Comparison of ENCODE assay signal across 21 cellular contexts in genomic region chr12:132219323-132219722, GRCh38.
DNase-seq lines count a peak whose midpoint lies in the region; ATAC-seq, FAIRE-seq and TF ChIP-seq lines count a peak whose summit lies in the region.
"Had no signal": no experiment of that assay in that cellular context is flagged by ENCODE, and none has a peak within 500 bp of the region (broad histone marks: within the 10 kb centered on the region; RNA-seq: fewer than 3 reads in every experiment).

No MANE protein-coding gene starts in this region.

- TF ChIP-seq EP300 in HepG2 (IDR thresholded peaks at IDR 0.05; ENCODE audit: low read depth in 2 of 2, low read length in 2 of 2) (no peak), HepG2 (CRISPR knock-in tag; IDR thresholded peaks at IDR 0.05; ENCODE audit: borderline replicate concordance) (no peak)

- H3K9me3 Mint-ChIP-seq in type B pancreatic cell: no peaks in the 10 kb centered on the region
- H3K9me3 Mint-ChIP-seq in H9: peaks cover 7 to 8% of the 10 kb centered on the region in 2 experiments
- H3K9me3 Mint-ChIP-seq: activated CD8-positive, alpha-beta T cell treated with anti-CD3 and anti-CD28 coated beads for 36 hours had no signal

- H4K5ac ChIP-seq in H9 (ENCODE audit: insufficient read length, low read depth, low read length): no peak overlapping the region

- H3K27ac ChIP-seq in HepG2 (ENCODE audit: extremely low read length, insufficient read depth, low read length) (no peak overlapping the region), right lobe of liver (no peak overlapping the region), VCaP (no peak overlapping the region), H9 (ENCODE audit: insufficient read length, low read depth, low read length) (no peak overlapping the region)
- H3K27ac ChIP-seq: esophagus squamous epithelium, sigmoid colon, uterus had no signal

- H2AFZ ChIP-seq in HepG2 (ENCODE audit: low read length) (no peak overlapping the region), H9 (ENCODE audit: low read length) (no peak overlapping the region)

- H3K56ac ChIP-seq in H9 (ENCODE audit: insufficient read length, low read depth, low read length): no peak overlapping the region

- TF ChIP-seq CTCF in HepG2 (CRISPR knock-in tag; IDR thresholded peaks at IDR 0.05) (no peak), right lobe of liver (IDR thresholded peaks at IDR 0.05) (no peak), VCaP (conservative IDR thresholded peaks at IDR 0.05) (peak; percentile 52), type B pancreatic cell (conservative IDR thresholded peaks at IDR 0.05) (no peak), H9 (conservative IDR thresholded peaks at IDR 0.05) (no peak)

- H3K27me3 Mint-ChIP-seq in type B pancreatic cell (peaks cover 54% of the 10 kb centered on the region), H9 (ENCODE audit: low read depth) (peaks cover 77% of the 10 kb centered on the region)

- no peaks in the 10 kb centered on the region for H3K36me3 ChIP-seq in HepG2 (replicated peaks in 1 of 2; ENCODE audit: control insufficient read depth in 1 of 2, insufficient read depth in 2 of 2, low read length in 2 of 2)
- H3K36me3 ChIP-seq in right lobe of liver: no peaks in the 10 kb centered on the region
- H3K36me3 ChIP-seq: esophagus squamous epithelium, sigmoid colon, uterus had no signal

- FAIRE-seq in HepG2 (lab: Jason Lieb, UNC): no peak
- FAIRE-seq: astrocyte, endometrium, frontal cortex, G401.6 had no signal

- no TSS peak for BruUV-seq in HepG2 (replicated peaks; lab: Mats Ljungman, UMichigan)

- H2BK20ac ChIP-seq in H9 (ENCODE audit: low read depth, low read length, poor library complexity, severe bottlenecking): no peak overlapping the region

- WGBS in HepG2 (ENCODE audit: low lambda C conversion rate): 8% methylated on average over 10 of the region's 16 CpGs
- 55% methylated on average over 7 of the region's 16 CpGs for WGBS in right lobe of liver (ENCODE audit: insufficient coverage, low coverage, low lambda C conversion rate, missing lambda C conversion rate)
- no CpG with 5 or more reads among the region's 16 CpGs for WGBS in H9 (ENCODE audit: extremely low coverage, insufficient read length, low lambda C conversion rate)

- no peak overlapping the region for H3K23ac ChIP-seq in H9 (ENCODE audit: insufficient read length, low read depth, low read length)

- peaks cover 6% of the 10 kb centered on the region for H3K4me1 Mint-ChIP-seq in type B pancreatic cell (ENCODE audit: unreplicated experiment)
- H3K4me1 Mint-ChIP-seq in H9: peaks cover 0 to 2% of the 10 kb centered on the region in 2 experiments; a peak in 1 of 4 replicates

- ATAC-seq in HepG2 (peak; percentile 13; the same call in 1 of the 3 replicates), right lobe of liver (no peak)

- no peak overlapping the region for H2BK12ac ChIP-seq in H9 (ENCODE audit: insufficient read length, low read depth, low read length)

- intact Hi-C loops in HepG2 (cut with micrococcal nuclease; ENCODE audit: unreplicated experiment): loop anchor here (2.0 kb wide), 1 partner anchor 65 kb away; no protein-coding TSS in a partner anchor
- intact Hi-C loops in right lobe of liver (cut with DNase I): loop anchor here (10.0 kb wide), 1 partner anchor 65 kb away; no protein-coding TSS in a partner anchor

- in situ Hi-C loops in HepG2 (cut with HindIII; ENCODE audit: extremely low pct_ligation_motif_present, low pct_unique_long_range_greater_than_20kb): no loop called here

- H3K14ac ChIP-seq in H9 (ENCODE audit: insufficient read depth, low read length): no peak overlapping the region

- H3K4me1 ChIP-seq in HepG2 (ENCODE audit: insufficient read depth, low read length): no peaks in the 10 kb centered on the region
- H3K4me1 ChIP-seq in right lobe of liver: no peaks in the 10 kb centered on the region
- H3K4me1 ChIP-seq in H9 (ENCODE audit: insufficient read depth, low read length): no peaks in the 10 kb centered on the region; the same call in 1 of the 2 replicates
- H3K4me1 ChIP-seq: esophagus squamous epithelium, sigmoid colon, uterus had no signal

- no peak overlapping the region for H3K4me3 ChIP-seq in HepG2 (replicated peaks in 1 of 3; ENCODE audit: insufficient read depth in 1 of 3, low read depth in 2 of 3, low read length in 3 of 3)
- no peak overlapping the region for H3K4me3 ChIP-seq in right lobe of liver
- H3K4me3 ChIP-seq: esophagus squamous epithelium, sigmoid colon, uterus had no signal

- H3T11ph ChIP-seq in H9 (ENCODE audit: low read length): no peak overlapping the region

- no peak overlapping the region for H3K18ac ChIP-seq in H9 (ENCODE audit: insufficient read length, low read depth, low read length)

- H4K8ac ChIP-seq in H9 (replicated peaks; ENCODE audit: insufficient read length, low read depth, low read length): no peak overlapping the region

- H2BK120ac ChIP-seq in H9 (ENCODE audit: low read depth, low read length, poor library complexity, severe bottlenecking): no peak overlapping the region

- no peak overlapping the region for H2AK5ac ChIP-seq in H9 (ENCODE audit: insufficient read length, low read length)

- TF ChIP-seq RAD21 in HepG2 (CRISPR knock-in tag; IDR thresholded peaks at IDR 0.05): no peak

- no peak overlapping the region for H4K91ac ChIP-seq in H9 (ENCODE audit: insufficient read length, low read depth, low read length)

- H3K9ac ChIP-seq in HepG2 (ENCODE audit: insufficient read depth, low read depth, low read length): no peak overlapping the region
- H3K9ac ChIP-seq in H9 (ENCODE audit: extremely low read depth, insufficient read length, low read length): no peak overlapping the region

- CTCF ChIA-PET in HepG2 (lab: Yijun Ruan, JAX; ENCODE audit: low intra/inter-chr PET ratio, low total read pairs): interaction anchor here (2.1 kb wide), 1 partner anchor 65 kb away, joined by 31 read pairs; no protein-coding TSS in a partner anchor

- H3K36me3 Mint-ChIP-seq in type B pancreatic cell (no peaks in the 10 kb centered on the region), H9 (ENCODE audit: insufficient read depth in 1 of 3, low read depth in 3 of 3) (peaks cover 0 to 3% (median 0%) of the 10 kb centered on the region in 3 experiments; a peak in 1 of 7 replicates)
- H3K36me3 Mint-ChIP-seq: activated naive CD8-positive, alpha-beta T cell treated with anti-CD3 and anti-CD28 coated beads, Interleukin-2, amount 10 ng/mL, durations not matched to agents 7 days and 5 days; CD4-positive, alpha-beta memory T cell had no signal

- H3K27me3 ChIP-seq in HepG2 (ENCODE audit: control insufficient read depth in 1 of 2, insufficient read depth in 2 of 2, low read length in 2 of 2): peaks cover 8 to 41% of the 10 kb centered on the region in 2 experiments
- no peaks in the 10 kb centered on the region for H3K27me3 ChIP-seq in right lobe of liver
- H3K27me3 ChIP-seq in H9 (ENCODE audit: insufficient read depth, low read length): peaks cover 6% of the 10 kb centered on the region; the same call in 1 of the 2 replicates
- H3K27me3 ChIP-seq: uterus had no signal

- H3K27ac Mint-ChIP-seq in type B pancreatic cell: peak overlapping the region; percentile 81
- H3K27ac Mint-ChIP-seq in H9: no peak overlapping the region
- H3K27ac Mint-ChIP-seq: activated CD8-positive, alpha-beta T cell treated with anti-CD3 and anti-CD28 coated beads for 36 hours; activated naive CD8-positive, alpha-beta T cell treated with anti-CD3 and anti-CD28 coated beads, Interleukin-2, amount 10 ng/mL, durations not matched to agents 7 days and 5 days; stimulated activated naive B cell treated with anti-CD40 and anti-IgM and Interleukin-4, amounts not matched to agents 10 μg/mL and 1 μg/mL and 100 μg/mL, for 72 hours had no signal

- H4K20me1 ChIP-seq in HepG2 (ENCODE audit: insufficient read depth, low read length): no peaks in the 10 kb centered on the region
- no peaks in the 10 kb centered on the region for H4K20me1 ChIP-seq in H9 (ENCODE audit: control insufficient read depth, insufficient read depth, insufficient read length)

- no peaks in the 10 kb centered on the region for H3K79me1 ChIP-seq in H9 (ENCODE audit: insufficient read depth, low read depth, low read length, poor library complexity, severe bottlenecking)

- H3K9me3 ChIP-seq in HepG2 (ENCODE audit: low read length) (no peaks in the 10 kb centered on the region), right lobe of liver (no peaks in the 10 kb centered on the region), H9 (ENCODE audit: control insufficient read depth, low read depth, low read length) (no peaks in the 10 kb centered on the region)
- H3K9me3 ChIP-seq: esophagus squamous epithelium, sigmoid colon, uterus had no signal

- H2BK15ac ChIP-seq in H9 (ENCODE audit: low read depth, low read length): no peak overlapping the region

- no peak overlapping the region for H3K4ac ChIP-seq in H9 (ENCODE audit: low read depth, low read length)

- POLR2A ChIA-PET in HepG2 (lab: Yijun Ruan, JAX): no interaction called here

- DNase-seq in HepG2 (ENCODE audit: low spot score) (no peak), right lobe of liver (no peak), DMS79 (lab: John Stamatoyannopoulos, UW) (peak; percentile 32), type B pancreatic cell (ENCODE audit: extremely low spot score, unreplicated experiment) (no peak), GM19240 (ENCODE audit: insufficient read length, low spot score) (no peak), NCI-H187 (lab: John Stamatoyannopoulos, UW) (no peak), H9 (no peak)
- DNase-seq: activated gamma-delta T cell; activated naive CD8-positive, alpha-beta T cell treated with anti-CD3 and anti-CD28 coated beads, Interleukin-2, amount 10 ng/mL, durations not matched to agents 7 days and 5 days; DMS 273 treated with DMSO at 0.1 percent for 48 hours; esophagus squamous epithelium; sigmoid colon; stimulated activated naive B cell treated with anti-CD40 and anti-IgM and Interleukin-4, amounts not matched to agents 10 μg/mL and 1 μg/mL and 100 μg/mL, for 72 hours; uterus had no signal

- H3K4me3 Mint-ChIP-seq in type B pancreatic cell (no peak overlapping the region), H9 (no peak overlapping the region)
- H3K4me3 Mint-ChIP-seq: activated CD8-positive, alpha-beta T cell treated with anti-CD3 and anti-CD28 coated beads for 36 hours; activated naive CD8-positive, alpha-beta T cell treated with anti-CD3 and anti-CD28 coated beads, Interleukin-2, amount 10 ng/mL, durations not matched to agents 7 days and 5 days; CD4-positive, alpha-beta memory T cell; stimulated activated naive B cell treated with anti-CD40 and anti-IgM and Interleukin-4, amounts not matched to agents 10 μg/mL and 1 μg/mL and 100 μg/mL, for 72 hours had no signal

- no peak for TF ChIP-seq POLR2A in HepG2 (IDR thresholded peaks at IDR 0.05; ENCODE audit: insufficient read depth in 1 of 2, low read depth in 2 of 2, low read length in 2 of 2)
- TF ChIP-seq POLR2A in right lobe of liver (IDR thresholded peaks at IDR 0.05): no peak

- H3K79me2 ChIP-seq in HepG2 (ENCODE audit: insufficient read depth, low read length): no peaks in the 10 kb centered on the region
- H3K79me2 ChIP-seq in H9 (ENCODE audit: insufficient read depth, low read length): no peaks in the 10 kb centered on the region

- H3K23me2 ChIP-seq in H9 (ENCODE audit: insufficient read length, low read depth, low read length, poor library complexity, severe bottlenecking): no peaks in the 10 kb centered on the region

- H2BK5ac ChIP-seq in H9 (ENCODE audit: insufficient read length, low read length): no peak overlapping the region

- no peak overlapping the region for H3K4me2 ChIP-seq in HepG2 (ENCODE audit: low read depth, low read length)
- H3K4me2 ChIP-seq in H9 (ENCODE audit: insufficient read depth, insufficient read length, low read length): no peak overlapping the region
